ENCODE assay signal across 20 cellular contexts in the genomic region with DNA sequence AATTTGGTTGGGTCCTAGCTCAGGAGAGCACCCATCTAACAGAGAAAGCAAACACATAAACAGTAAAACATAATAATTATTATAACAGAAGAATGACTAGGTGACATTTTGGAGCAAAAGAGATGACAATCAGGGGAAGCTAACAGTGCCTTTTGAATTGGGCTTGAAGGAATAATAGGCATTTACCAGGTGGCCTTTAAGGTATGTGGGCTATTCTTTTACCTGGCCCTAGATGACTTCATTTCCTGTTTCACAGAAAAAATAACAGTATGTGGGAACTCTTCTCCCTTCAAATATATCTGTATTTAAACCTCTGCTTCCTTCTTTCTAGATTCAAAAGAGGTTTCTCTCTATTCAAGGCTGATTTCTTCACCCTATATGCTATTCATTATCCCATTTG. TPM values are rescaled to one million over a fixed set of nuclear protein-coding genes. Genes with fewer than 3 reads are reported as not detected.
DNase-seq lines count a peak whose midpoint lies in the region; ATAC-seq and TF ChIP-seq lines count a peak whose summit lies in the region.
"Had no signal": no experiment of that assay in that cellular context is flagged by ENCODE, and none has a peak within 500 bp of the region (broad histone marks: within the 10 kb centered on the region; RNA-seq: fewer than 3 reads in every experiment).

No MANE protein-coding gene starts in this region.

- peak overlapping the region; percentile 75 for H3K27ac ChIP-seq in HUES6 (ENCODE audit: low read depth, low read length)
- H3K27ac ChIP-seq: ovary, sigmoid colon had no signal

- H3K4me1 ChIP-seq in HUES6 (ENCODE audit: control insufficient read depth, insufficient read depth, low read length): peaks cover 35% of the 10 kb centered on the region
- H3K4me1 ChIP-seq: Caco-2 had no signal

- CTCF ChIA-PET in activated CD8-positive, alpha-beta memory T cell treated with anti-CD3 and anti-CD28 coated beads, Interleukin-2, amount 10 ng/mL, durations not matched to agents 7 days and 5 days (lab: Charles Lee): interaction anchor here (0.6 to 1.5 kb wide), 4 partner anchors 9 to 117 kb away, joined by 3 to 4 read pairs (median 3); a partner anchor contains a TSS

- no peak overlapping the region for H3K9ac ChIP-seq in HUES6 (ENCODE audit: low read length)

- no peaks in the 10 kb centered on the region for H3K9me3 Mint-ChIP-seq in activated CD8-positive, alpha-beta memory T cell treated with anti-CD3 and anti-CD28 coated beads, Interleukin-2, amount 10 ng/mL, durations not matched to agents 7 days and 5 days (ENCODE audit: low read depth)
- H3K9me3 Mint-ChIP-seq in activated T-helper 17 cell treated with anti-CD3 and anti-CD28 coated beads, Interleukin-2, amount 50 U/mL, for 72 hours: no peaks in the 10 kb centered on the region
- no peaks in the 10 kb centered on the region for H3K9me3 Mint-ChIP-seq in natural killer cell treated with Interleukin-12 subunit alpha and Interleukin-12 subunit beta and Interleukin-15 and Interleukin-18, amount 100 ng/mL, for 72 hours
- H3K9me3 Mint-ChIP-seq in osteocyte (ENCODE audit: unreplicated experiment): no peaks in the 10 kb centered on the region

- H3K27me3 Mint-ChIP-seq in activated CD8-positive, alpha-beta memory T cell treated with anti-CD3 and anti-CD28 coated beads, Interleukin-2, amount 10 ng/mL, durations not matched to agents 7 days and 5 days: no peaks in the 10 kb centered on the region
- H3K27me3 Mint-ChIP-seq in activated T-helper 17 cell treated with anti-CD3 and anti-CD28 coated beads, Interleukin-2, amount 50 U/mL, for 72 hours: no peaks in the 10 kb centered on the region
- no peaks in the 10 kb centered on the region for H3K27me3 Mint-ChIP-seq in natural killer cell treated with Interleukin-12 subunit alpha and Interleukin-12 subunit beta and Interleukin-15 and Interleukin-18, amount 100 ng/mL, for 72 hours
- H3K27me3 Mint-ChIP-seq in osteocyte (ENCODE audit: unreplicated experiment): no peaks in the 10 kb centered on the region

- peaks cover 41% of the 10 kb centered on the region for H3K4me1 Mint-ChIP-seq in activated CD8-positive, alpha-beta memory T cell treated with anti-CD3 and anti-CD28 coated beads, Interleukin-2, amount 10 ng/mL, durations not matched to agents 7 days and 5 days
- H3K4me1 Mint-ChIP-seq in activated T-helper 17 cell treated with anti-CD3 and anti-CD28 coated beads, Interleukin-2, amount 50 U/mL, for 72 hours: peaks cover 29% of the 10 kb centered on the region
- H3K4me1 Mint-ChIP-seq in natural killer cell treated with Interleukin-12 subunit alpha and Interleukin-12 subunit beta and Interleukin-15 and Interleukin-18, amount 100 ng/mL, for 72 hours (ENCODE audit: low read depth in 2 of 2): peaks cover 32 to 39% of the 10 kb centered on the region in 2 donors
- H3K4me1 Mint-ChIP-seq in osteocyte (ENCODE audit: unreplicated experiment): peaks cover 15% of the 10 kb centered on the region

- peaks cover 30% of the 10 kb centered on the region for H3K36me3 Mint-ChIP-seq in activated CD8-positive, alpha-beta memory T cell treated with anti-CD3 and anti-CD28 coated beads, Interleukin-2, amount 10 ng/mL, durations not matched to agents 7 days and 5 days
- peaks cover 29% of the 10 kb centered on the region for H3K36me3 Mint-ChIP-seq in activated T-helper 17 cell treated with anti-CD3 and anti-CD28 coated beads, Interleukin-2, amount 50 U/mL, for 72 hours (ENCODE audit: low read depth)
- H3K36me3 Mint-ChIP-seq in natural killer cell treated with Interleukin-12 subunit alpha and Interleukin-12 subunit beta and Interleukin-15 and Interleukin-18, amount 100 ng/mL, for 72 hours: peaks cover 18% of the 10 kb centered on the region
- H3K36me3 Mint-ChIP-seq in osteocyte (ENCODE audit: unreplicated experiment): no peaks in the 10 kb centered on the region

- no peak overlapping the region for H3K4me3 Mint-ChIP-seq in activated CD8-positive, alpha-beta memory T cell treated with anti-CD3 and anti-CD28 coated beads, Interleukin-2, amount 10 ng/mL, durations not matched to agents 7 days and 5 days
- peak overlapping the region; percentile 90 for H3K4me3 Mint-ChIP-seq in activated T-helper 17 cell treated with anti-CD3 and anti-CD28 coated beads, Interleukin-2, amount 50 U/mL, for 72 hours
- H3K4me3 Mint-ChIP-seq in natural killer cell treated with Interleukin-12 subunit alpha and Interleukin-12 subunit beta and Interleukin-15 and Interleukin-18, amount 100 ng/mL, for 72 hours: peak overlapping the region; percentile 33
- H3K4me3 Mint-ChIP-seq in osteocyte (ENCODE audit: unreplicated experiment): no peak overlapping the region

- no peaks in the 10 kb centered on the region for H3K27me3 ChIP-seq in HUES6 (ENCODE audit: control insufficient read depth, insufficient read depth, low read length)
- H3K27me3 ChIP-seq: ovary, sigmoid colon had no signal

- H3K4me3 ChIP-seq in HUES6 (ENCODE audit: low read depth, low read length): no peak overlapping the region
- H3K4me3 ChIP-seq: mucosa of descending colon, ovary, sigmoid colon had no signal

- TF ChIP-seq CTCF in osteocyte (IDR thresholded peaks at IDR 0.05): no peak

- ATAC-seq in activated CD8-positive, alpha-beta memory T cell treated with anti-CD3 and anti-CD28 coated beads, Interleukin-2, amount 10 ng/mL, durations not matched to agents 7 days and 5 days: no peak
- no peak for ATAC-seq in activated T-helper 17 cell treated with anti-CD3 and anti-CD28 coated beads, Interleukin-2, amount 50 U/mL, for 72 hours (replicated peaks)
- ATAC-seq in natural killer cell treated with Interleukin-12 subunit alpha and Interleukin-12 subunit beta and Interleukin-15 and Interleukin-18, amount 100 ng/mL, for 72 hours: no peak
- no peak for ATAC-seq in HG03175 (IDR thresholded peaks at IDR 0.05; ENCODE audit: unreplicated experiment)
- ATAC-seq in HG03280 (IDR thresholded peaks at IDR 0.05; ENCODE audit: unreplicated experiment): no peak
- ATAC-seq: mucosa of descending colon, SK-N-SH treated with all-trans-retinoic acid at 6 μM for 48 hours had no signal

- no peaks in the 10 kb centered on the region for H3K9me3 ChIP-seq in HUES6 (ENCODE audit: control insufficient read depth, insufficient read depth, low read depth, low read length)
- H3K9me3 ChIP-seq: Caco-2, mucosa of descending colon, ovary, sigmoid colon had no signal

- DNase-seq in activated CD8-positive, alpha-beta memory T cell treated with anti-CD3 and anti-CD28 coated beads, Interleukin-2, amount 10 ng/mL, durations not matched to agents 7 days and 5 days: no peak
- DNase-seq in activated CD8-positive, alpha-beta memory T cell treated with anti-CD3 and anti-CD28 coated beads, Interleukin-2, amount 50 U/mL, for 4 hours: no peak
- no peak for DNase-seq in natural killer cell treated with Interleukin-12 subunit alpha and Interleukin-12 subunit beta and Interleukin-15 and Interleukin-18, amount 100 ng/mL, for 72 hours (ENCODE audit: low spot score)
- DNase-seq in osteocyte (ENCODE audit: extremely low spot score, unreplicated experiment): no peak
- DNase-seq: activated CD4-positive, alpha-beta T cell treated with anti-CD3 and anti-CD28 coated beads, Interleukin-2, amount 50 U/mL, for 48 hours; activated T-cell treated with anti-CD3 and anti-CD28 coated beads, Interleukin-2, amount 50 U/mL, for 48 hours; Caco-2; cerebellar nuclear complex; effector memory CD4-positive, alpha-beta T cell; GF-D8; HCEC 1CT; mucosa of descending colon; ovary; sigmoid colon; stimulated activated CD4-positive, alpha-beta T cell treated with anti-CD3 and anti-CD28 coated beads, Interleukin-1b, Interleukin-23, amount 100 ng/mL, for 48 hours had no signal

- no peaks in the 10 kb centered on the region for H3K36me3 ChIP-seq in HUES6 (ENCODE audit: control insufficient read depth, insufficient read depth, low read length)
- H3K36me3 ChIP-seq: ovary, sigmoid colon had no signal

- H3K27ac Mint-ChIP-seq in activated CD8-positive, alpha-beta memory T cell treated with anti-CD3 and anti-CD28 coated beads, Interleukin-2, amount 10 ng/mL, durations not matched to agents 7 days and 5 days: peak overlapping the region; percentile 11
- H3K27ac Mint-ChIP-seq in activated T-helper 17 cell treated with anti-CD3 and anti-CD28 coated beads, Interleukin-2, amount 50 U/mL, for 72 hours: no peak overlapping the region
- H3K27ac Mint-ChIP-seq in natural killer cell treated with Interleukin-12 subunit alpha and Interleukin-12 subunit beta and Interleukin-15 and Interleukin-18, amount 100 ng/mL, for 72 hours: peak overlapping the region; percentile 48 to 72
- H3K27ac Mint-ChIP-seq in osteocyte (ENCODE audit: unreplicated experiment): no peak overlapping the region

RNA-seq across cellular contexts. Expression of a gene that starts 3.8 kb away (rescaled TPM):
- total RNA-seq in activated CD8-positive, alpha-beta memory T cell treated with anti-CD3 and anti-CD28 coated beads, Interleukin-2, amount 10 ng/mL, durations not matched to agents 7 days and 5 days: 10 to 100 TPM; 30.4 to 40.4 TPM
- total RNA-seq in activated T-helper 17 cell treated with anti-CD3 and anti-CD28 coated beads, Interleukin-2, amount 50 U/mL, for 72 hours: 10 to 100 TPM; 26.3 to 29.4 TPM
- total RNA-seq in natural killer cell treated with Interleukin-12 subunit alpha and Interleukin-12 subunit beta and Interleukin-15 and Interleukin-18, amount 100 ng/mL, for 72 hours: 10 to 100 TPM; 42.4 to 55.1 TPM
- 9.6 and 10.0 TPM in 2 replicates for total RNA-seq in osteocyte

RNA-seq across cellular contexts. Expression of a gene that starts 4.0 kb away (rescaled TPM):
- total RNA-seq in activated CD8-positive, alpha-beta memory T cell treated with anti-CD3 and anti-CD28 coated beads, Interleukin-2, amount 10 ng/mL, durations not matched to agents 7 days and 5 days: 10 to 100 TPM; 16.0 to 23.5 TPM
- total RNA-seq in activated T-helper 17 cell treated with anti-CD3 and anti-CD28 coated beads, Interleukin-2, amount 50 U/mL, for 72 hours: 10 to 100 TPM; 18.6 to 22.4 TPM
- total RNA-seq in natural killer cell treated with Interleukin-12 subunit alpha and Interleukin-12 subunit beta and Interleukin-15 and Interleukin-18, amount 100 ng/mL, for 72 hours: 10 to 100 TPM; 22.2 to 32.7 TPM
- 5.5 and 7.6 TPM in 2 replicates for total RNA-seq in osteocyte

RNA-seq across cellular contexts. Expression of a gene that starts 43.5 kb away (rescaled TPM):
- 10 to 100 TPM; 25.2 to 27.4 TPM for total RNA-seq in activated CD8-positive, alpha-beta memory T cell treated with anti-CD3 and anti-CD28 coated beads, Interleukin-2, amount 10 ng/mL, durations not matched to agents 7 days and 5 days
- 10 to 100 TPM; 12.7 to 30.2 TPM for total RNA-seq in activated T-helper 17 cell treated with anti-CD3 and anti-CD28 coated beads, Interleukin-2, amount 50 U/mL, for 72 hours
- total RNA-seq in natural killer cell treated with Interleukin-12 subunit alpha and Interleukin-12 subunit beta and Interleukin-15 and Interleukin-18, amount 100 ng/mL, for 72 hours: 10 to 100 TPM; 33.0 to 35.2 TPM
- total RNA-seq in osteocyte: 74.0 and 79.7 TPM in 2 replicates

Comparison
In these comparisons a context has a peak if more than half of its experiments do, and no peak if none do; other contexts are left out.
1. H3K27ac Mint-ChIP-seq: peak in activated CD8-positive, alpha-beta memory T cell treated with anti-CD3 and anti-CD28 coated beads, Interleukin-2, amount 10 ng/mL, durations not matched to agents 7 days and 5 days (single experiment) and natural killer cell treated with Interleukin-12 subunit alpha and Interleukin-12 subunit beta and Interleukin-15 and Interleukin-18, amount 100 ng/mL, for 72 hours (2 of 2); none in activated T-helper 17 cell treated with anti-CD3 and anti-CD28 coated beads, Interleukin-2, amount 50 U/mL, for 72 hours (single experiment) and osteocyte (single experiment).
2. H3K4me3 Mint-ChIP-seq: peak in activated T-helper 17 cell treated with anti-CD3 and anti-CD28 coated beads, Interleukin-2, amount 50 U/mL, for 72 hours (single experiment) and natural killer cell treated with Interleukin-12 subunit alpha and Interleukin-12 subunit beta and Interleukin-15 and Interleukin-18, amount 100 ng/mL, for 72 hours (single experiment); none in activated CD8-positive, alpha-beta memory T cell treated with anti-CD3 and anti-CD28 coated beads, Interleukin-2, amount 10 ng/mL, durations not matched to agents 7 days and 5 days (single experiment) and osteocyte (single experiment).